ENCODE assay signal across 38 cellular contexts in the genomic region with DNA sequence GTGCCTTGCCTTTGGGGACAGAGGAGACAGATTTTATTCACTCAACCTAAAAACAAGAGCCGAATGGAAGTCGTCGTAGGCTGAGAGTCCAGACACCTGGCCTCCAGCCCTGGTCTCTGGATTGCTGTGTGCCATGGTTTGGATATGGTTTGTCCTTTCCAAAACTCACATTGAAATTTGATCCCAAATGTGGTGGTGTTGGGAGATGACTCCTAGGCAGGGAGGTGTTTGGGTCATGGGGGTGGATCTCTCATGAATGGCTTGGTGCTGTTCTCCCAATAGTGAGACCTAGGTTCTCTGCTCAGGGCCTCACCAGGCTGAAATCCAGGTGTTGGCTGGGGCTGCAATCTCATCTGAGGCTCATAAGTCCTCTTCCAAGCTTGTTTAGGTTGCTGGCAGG.
"Had no signal": no experiment of that assay in that cellular context is flagged by ENCODE, and none has a peak within 500 bp of the region (broad histone marks: within the 10 kb centered on the region; RNA-seq: fewer than 3 reads in every experiment).

No MANE protein-coding gene starts in this region.

- H3K27ac ChIP-seq: brain microvascular endothelial cell, epithelial cell of prostate, esophagus squamous epithelium, gastroesophageal sphincter, heart right ventricle, WERI-Rb-1 had no signal

- H3K36me3 ChIP-seq: brain microvascular endothelial cell, esophagus squamous epithelium, gastroesophageal sphincter, heart right ventricle, WERI-Rb-1 had no signal

- FAIRE-seq: astrocyte, bronchial epithelial cell, colon, endometrium, endothelial cell of umbilical vein had no signal

- H3K9me3 Mint-ChIP-seq: T-helper 2 cell treated with Interferon-gamma antibody and Interleukin-4, amounts not matched to agents 5 μg/mL and 100 μg/mL, for 36 hours had no signal

- H3K4me3 Mint-ChIP-seq: activated B cell treated with CpG ODN at 0.5 μM for 24 hours; activated CD8-positive, alpha-beta T cell treated with anti-CD3 and anti-CD28 coated beads for 36 hours; activated naive CD4-positive, alpha-beta T cell treated with anti-CD3 and anti-CD28 coated beads, Interleukin-2, amount 10 ng/mL, durations not matched to agents 7 days and 5 days; activated naive CD8-positive, alpha-beta T cell; activated T-cell treated with anti-CD3 and anti-CD28 coated beads, Interleukin-2, amount 50 U/mL, for 24 hours; activated T-cell treated with anti-CD3 and anti-CD28 coated beads, Interleukin-2, amount 50 U/mL, for 72 hours; effector memory CD8-positive, alpha-beta T cell; T-helper 17 cell; T-helper 2 cell treated with Interferon-gamma antibody and Interleukin-4, amounts not matched to agents 5 μg/mL and 100 μg/mL, for 36 hours had no signal

- ATAC-seq: activated CD4-positive, CD25-positive, alpha-beta regulatory T cell treated with anti-CD3 and anti-CD28 coated beads, Interleukin-2, amount 50 U/mL, for 24 hours; activated CD8-positive, alpha-beta T cell treated with anti-CD3 and anti-CD28 coated beads for 36 hours; activated T-cell treated with anti-CD3 and anti-CD28 coated beads, Interleukin-2, amount 50 U/mL, for 72 hours; effector memory CD8-positive, alpha-beta T cell; gastroesophageal sphincter; heart right ventricle; T-helper 17 cell had no signal

- H3K4me3 ChIP-seq: esophagus squamous epithelium, gastroesophageal sphincter, heart right ventricle had no signal

- H3K36me3 Mint-ChIP-seq: activated naive CD4-positive, alpha-beta T cell treated with anti-CD3 and anti-CD28 coated beads, Interleukin-2, amount 10 ng/mL, durations not matched to agents 7 days and 5 days; activated naive CD8-positive, alpha-beta T cell had no signal

- H3K27ac Mint-ChIP-seq: activated B cell treated with CpG ODN at 0.5 μM for 24 hours; activated CD8-positive, alpha-beta T cell treated with anti-CD3 and anti-CD28 coated beads for 36 hours; activated naive CD4-positive, alpha-beta T cell treated with anti-CD3 and anti-CD28 coated beads, Interleukin-2, amount 10 ng/mL, durations not matched to agents 7 days and 5 days; activated naive CD8-positive, alpha-beta T cell; activated T-cell treated with anti-CD3 and anti-CD28 coated beads, Interleukin-2, amount 50 U/mL, for 24 hours; activated T-cell treated with anti-CD3 and anti-CD28 coated beads, Interleukin-2, amount 50 U/mL, for 72 hours; effector memory CD8-positive, alpha-beta T cell; T-helper 17 cell; T-helper 2 cell treated with Interferon-gamma antibody and Interleukin-4, amounts not matched to agents 5 μg/mL and 100 μg/mL, for 36 hours had no signal

- H3K4me1 Mint-ChIP-seq: activated naive CD4-positive, alpha-beta T cell treated with anti-CD3 and anti-CD28 coated beads, Interleukin-2, amount 10 ng/mL, durations not matched to agents 7 days and 5 days had no signal

- DNase-seq: activated B cell treated with CpG ODN at 0.5 μM for 24 hours; activated CD4-positive, alpha-beta T cell treated with anti-CD3 and anti-CD28 coated beads for 48 hours; activated CD4-positive, alpha-beta T cell treated with anti-CD3 and anti-CD28 coated beads, Interleukin-2, amount 50 U/mL, for 1 hour; activated CD4-positive, alpha-beta T cell treated with anti-CD3 and anti-CD28 coated beads, Interleukin-2, amount 50 U/mL, for 48 hours; activated CD8-positive, alpha-beta memory T cell treated with anti-CD3 and anti-CD28 coated beads for 24 hours; activated CD8-positive, alpha-beta memory T cell treated with anti-CD3 and anti-CD28 coated beads, Interleukin-2, amount 50 U/mL, for 4 hours; activated CD8-positive, alpha-beta T cell treated with anti-CD3 and anti-CD28 coated beads for 36 hours; activated gamma-delta T cell; activated naive CD4-positive, alpha-beta T cell; activated naive CD4-positive, alpha-beta T cell treated with anti-CD3 and anti-CD28 coated beads, Interleukin-2, amount 10 ng/mL, durations not matched to agents 7 days and 5 days; activated T-cell treated with anti-CD3 and anti-CD28 coated beads for 4 hours; activated T-cell treated with anti-CD3 and anti-CD28 coated beads, Interleukin-2, amount 50 U/mL, for 24 hours; activated T-cell treated with anti-CD3 and anti-CD28 coated beads, Interleukin-2, amount 50 U/mL, for 72 hours; amniotic stem cell; anterior cingulate cortex; brain microvascular endothelial cell; caudate nucleus; cortex of kidney; dermis blood vessel endothelial cell; effector CD4-positive, alpha-beta T cell; effector memory CD8-positive, alpha-beta T cell; esophagus squamous epithelium; foreskin melanocyte; heart right ventricle; T-helper 1 cell; T-helper 17 cell; T1000; WERI-Rb-1 had no signal
